22 cellular contexts compared by ENCODE assay signal in genomic region chr1:198143797-198144196, GRCh38. TPM values are rescaled to one million over a fixed set of nuclear protein-coding genes. Genes with fewer than 3 reads are reported as not detected.
DNase-seq lines count a peak whose midpoint lies in the region; ATAC-seq and TF ChIP-seq lines count a peak whose summit lies in the region.
"Had no signal": no experiment of that assay in that cellular context is flagged by ENCODE, and none has a peak within 500 bp of the region (broad histone marks: within the 10 kb centered on the region; RNA-seq: fewer than 3 reads in every experiment).

No MANE protein-coding gene starts in this region.

- H3K9me3 Mint-ChIP-seq in activated T-cell treated with anti-CD3 and anti-CD28 coated beads, Interleukin-2, amount 50 U/mL, for 4 hours, result peaks cover 11% of the 10 kb centered on the region
- H3K9me3 Mint-ChIP-seq in activated CD4-positive, alpha-beta memory T cell treated with anti-CD3 and anti-CD28 coated beads, Interleukin-2, amount 10 ng/mL, durations not matched to agents 7 days and 5 days, result peaks cover 6% of the 10 kb centered on the region
- H3K9me3 Mint-ChIP-seq: endodermal cell, natural killer cell had no signal

- H3K9ac ChIP-seq in GM23248 (no peak overlapping the region), KMS-11 (no peak overlapping the region)
- H3K9ac ChIP-seq: parathyroid adenoma had no signal

- H3K27me3 ChIP-seq in GM23248 (replicated peaks; ENCODE audit: insufficient read depth) (no peaks in the 10 kb centered on the region), KMS-11 (ENCODE audit: insufficient read depth, low read depth) (no peaks in the 10 kb centered on the region), foreskin keratinocyte (no peaks in the 10 kb centered on the region), stomach (no peaks in the 10 kb centered on the region)
- H3K27me3 ChIP-seq: body of pancreas, thyroid gland had no signal

- TF ChIP-seq EP300 in stomach (IDR thresholded peaks at IDR 0.05), result no peak

- H3K36me3 ChIP-seq in GM23248 (ENCODE audit: low read depth), result no peaks in the 10 kb centered on the region
- no peaks in the 10 kb centered on the region for H3K36me3 ChIP-seq in KMS-11 (ENCODE audit: insufficient read depth)
- no peaks in the 10 kb centered on the region for H3K36me3 ChIP-seq in stomach
- H3K36me3 ChIP-seq: thyroid gland had no signal

- CTCF ChIA-PET in activated CD4-positive, alpha-beta memory T cell treated with anti-CD3 and anti-CD28 coated beads, Interleukin-2, amount 10 ng/mL, durations not matched to agents 7 days and 5 days (lab: Charles Lee), result interaction anchor here (1.0 to 1.2 kb wide), 2 partner anchors 12 to 55 kb away, joined by 3 to 4 read pairs; no protein-coding TSS in a partner anchor

- H3K9me2 ChIP-seq in GM23248 (ENCODE audit: insufficient read depth), result no peaks in the 10 kb centered on the region

- peak; percentile 28 to 34 for ATAC-seq in activated T-cell treated with anti-CD3 and anti-CD28 coated beads, Interleukin-2, amount 50 U/mL, for 4 hours
- ATAC-seq in foreskin keratinocyte (peak; percentile 21), HG03432 (IDR thresholded peaks at IDR 0.05; ENCODE audit: unreplicated experiment) (no peak)
- ATAC-seq: A549, body of pancreas, natural killer cell had no signal

- no peaks in the 10 kb centered on the region for H4K20me1 ChIP-seq in GM23248 (ENCODE audit: insufficient read depth)
- H4K20me1 ChIP-seq in KMS-11 (ENCODE audit: insufficient read depth), result no peaks in the 10 kb centered on the region

- no peaks in the 10 kb centered on the region for H3F3A ChIP-seq in GM23248 (ENCODE audit: insufficient read depth)

- H3K4me2 ChIP-seq in GM23248 (ENCODE audit: unreplicated experiment) (no peak overlapping the region), KMS-11 (peak overlapping the region; percentile 59)
- H3K4me2 ChIP-seq: A549 had no signal

- WGBS in GM23248 (ENCODE audit: low coverage in 1 of 2, low lambda C conversion rate in 2 of 2, missing lambda C conversion rate in 2 of 2), 2 experiments, result 51 to 56% methylated on average over 3 of the region's 3 CpGs
- WGBS in stomach, 5 donors, result 53 to 70% (median 56%) methylated on average over 3 of the region's 3 CpGs

- H3K79me2 ChIP-seq in GM23248 (ENCODE audit: insufficient read depth), result no peaks in the 10 kb centered on the region
- H3K79me2 ChIP-seq in KMS-11 (ENCODE audit: insufficient read depth, low read depth), result no peaks in the 10 kb centered on the region
- H3K79me2 ChIP-seq: parathyroid adenoma had no signal

- POLR2A ChIA-PET in activated CD4-positive, alpha-beta memory T cell treated with anti-CD3 and anti-CD28 coated beads, Interleukin-2, amount 10 ng/mL, durations not matched to agents 7 days and 5 days (lab: Charles Lee), result interaction anchor here (1.0 to 1.3 kb wide), 2 partner anchors 10 to 22 kb away, joined by 3 to 5 read pairs; no protein-coding TSS in a partner anchor

- H3K27me3 Mint-ChIP-seq in activated T-cell treated with anti-CD3 and anti-CD28 coated beads, Interleukin-2, amount 50 U/mL, for 4 hours (ENCODE audit: low read depth), result no peaks in the 10 kb centered on the region
- H3K27me3 Mint-ChIP-seq in activated CD4-positive, alpha-beta memory T cell treated with anti-CD3 and anti-CD28 coated beads, Interleukin-2, amount 10 ng/mL, durations not matched to agents 7 days and 5 days, result no peaks in the 10 kb centered on the region

- H3K4me1 Mint-ChIP-seq in activated T-cell treated with anti-CD3 and anti-CD28 coated beads, Interleukin-2, amount 50 U/mL, for 4 hours (ENCODE audit: low read depth), result peaks cover 4% of the 10 kb centered on the region
- peaks cover 6% of the 10 kb centered on the region for H3K4me1 Mint-ChIP-seq in activated CD4-positive, alpha-beta memory T cell treated with anti-CD3 and anti-CD28 coated beads, Interleukin-2, amount 10 ng/mL, durations not matched to agents 7 days and 5 days
- H3K4me1 Mint-ChIP-seq: endodermal cell had no signal

- no peak overlapping the region for H3K27ac Mint-ChIP-seq in activated CD4-positive, alpha-beta memory T cell treated with anti-CD3 and anti-CD28 coated beads, Interleukin-2, amount 10 ng/mL, durations not matched to agents 7 days and 5 days
- H3K27ac Mint-ChIP-seq: endodermal cell, mesothelial cell of epicardium, natural killer cell had no signal

- H3K4me1 ChIP-seq in GM23248 (ENCODE audit: insufficient read depth) (no peaks in the 10 kb centered on the region), KMS-11 (ENCODE audit: low read depth, poor library complexity, severe bottlenecking) (peaks cover 25% of the 10 kb centered on the region), foreskin keratinocyte (no peaks in the 10 kb centered on the region), stomach (no peaks in the 10 kb centered on the region)
- H3K4me1 ChIP-seq: A549, body of pancreas, parathyroid adenoma, thyroid gland had no signal

- no peak for DNase-seq in activated T-cell treated with anti-CD3 and anti-CD28 coated beads, Interleukin-2, amount 50 U/mL, for 4 hours
- DNase-seq in activated T-cell treated with anti-CD3 and anti-CD28 coated beads, Interleukin-2, amount 50 U/mL, for 1 hour, result no peak
- DNase-seq in GM23248 (no peak), foreskin keratinocyte (no peak), stomach (no peak)
- no peak for DNase-seq in activated CD4-positive, alpha-beta memory T cell treated with anti-CD3 and anti-CD28 coated beads, Interleukin-2, amount 10 ng/mL, durations not matched to agents 7 days and 5 days
- DNase-seq: activated CD4-positive, alpha-beta T cell treated with anti-CD3 and anti-CD28 coated beads, Interleukin-2, amount 50 U/mL, for 48 hours; body of pancreas; Calu3; EL; endodermal cell; HCEC 1CT; MV-4-11; natural killer cell; NCI-H1694 treated with DMSO at 0.1 percent for 48 hours; SIG-M5; thyroid gland had no signal

- H3K27ac ChIP-seq in GM23248, result no peak overlapping the region
- H3K27ac ChIP-seq in KMS-11, result peak overlapping the region; percentile 41
- no peak overlapping the region for H3K27ac ChIP-seq in foreskin keratinocyte
- H3K27ac ChIP-seq in stomach, result no peak overlapping the region
- H3K27ac ChIP-seq: A549, body of pancreas, parathyroid adenoma, thyroid gland had no signal

- no peak for TF ChIP-seq CTCF in KMS-11 (conservative IDR thresholded peaks at IDR 0.05; ENCODE audit: low read depth, low read length)
- TF ChIP-seq CTCF in foreskin keratinocyte (conservative IDR thresholded peaks at IDR 0.05), result no peak
- TF ChIP-seq CTCF in stomach (IDR thresholded peaks at IDR 0.05), result no peak

- H3K4me3 ChIP-seq in GM23248 (no peak overlapping the region), KMS-11 (IDR thresholded peaks at IDR 0.05; ENCODE audit: insufficient read depth, low read depth, low read length) (no peak overlapping the region), stomach (no peak overlapping the region)
- H3K4me3 ChIP-seq: A549, body of pancreas, thyroid gland had no signal

- no peaks in the 10 kb centered on the region for H3K9me3 ChIP-seq in GM23248 (ENCODE audit: low read depth)
- H3K9me3 ChIP-seq in stomach, result no peaks in the 10 kb centered on the region
- H3K9me3 ChIP-seq: A549, body of pancreas, thyroid gland had no signal

- intact Hi-C loops in stomach (cut with DNase I; ENCODE audit: low total_unique reads), result no loop called here

- peak overlapping the region; percentile 64 for H2AFZ ChIP-seq in GM23248
- H2AFZ ChIP-seq in KMS-11 (ENCODE audit: low read depth), result peak overlapping the region; percentile 24; the same call in 1 of the 2 replicates
- H2AFZ ChIP-seq: parathyroid adenoma had no signal

- H3K36me3 Mint-ChIP-seq in activated T-cell treated with anti-CD3 and anti-CD28 coated beads, Interleukin-2, amount 50 U/mL, for 4 hours (ENCODE audit: insufficient read depth), result no peaks in the 10 kb centered on the region
- peaks cover 5% of the 10 kb centered on the region for H3K36me3 Mint-ChIP-seq in activated CD4-positive, alpha-beta memory T cell treated with anti-CD3 and anti-CD28 coated beads, Interleukin-2, amount 10 ng/mL, durations not matched to agents 7 days and 5 days (ENCODE audit: low read depth)
- H3K36me3 Mint-ChIP-seq: natural killer cell had no signal

- in situ Hi-C loops in GM23248 (cut with MboI), result no loop called here

- no peak for TF ChIP-seq POLR2A in stomach (IDR thresholded peaks at IDR 0.05)

- H3K4me3 Mint-ChIP-seq in activated T-cell treated with anti-CD3 and anti-CD28 coated beads, Interleukin-2, amount 50 U/mL, for 4 hours, result no peak overlapping the region
- H3K4me3 Mint-ChIP-seq in activated CD4-positive, alpha-beta memory T cell treated with anti-CD3 and anti-CD28 coated beads, Interleukin-2, amount 10 ng/mL, durations not matched to agents 7 days and 5 days, result no peak overlapping the region
- H3K4me3 Mint-ChIP-seq: endodermal cell, mesothelial cell of epicardium, natural killer cell had no signal

RNA-seq across cellular contexts. Expression of gene NEK7, which starts 13.0 kb away (rescaled TPM):
- total RNA-seq in activated T-cell treated with anti-CD3 and anti-CD28 coated beads, Interleukin-2, amount 50 U/mL, for 4 hours, result 10 to 100 TPM; 62.3 to 72.1 (median 62.9) TPM
- 1,026 and 1,186 TPM in 2 replicates for total RNA-seq in GM23248 (2014; rRNA removed; shearing (Covaris generic))
- 693 and 700 TPM in 2 replicates for polyA plus RNA-seq in GM23248 (2016; fragmentation: Nextera tagmentation; extraction: Ambion mirVana)
- 30.0 and 33.2 TPM in 2 replicates for total RNA-seq in foreskin keratinocyte
- 6.9 and 9.2 TPM in 2 replicates for polyA plus RNA-seq in foreskin keratinocyte
- 10 to 100 TPM; 73.5 to 79.6 TPM for total RNA-seq in activated CD4-positive, alpha-beta memory T cell treated with anti-CD3 and anti-CD28 coated beads, Interleukin-2, amount 10 ng/mL, durations not matched to agents 7 days and 5 days
- 100 to 1,000 TPM in 1 of 5 donors, 10 to 100 TPM in 4; 33.3 to 116 (median 42.0) TPM for total RNA-seq in stomach
- 10 to 100 TPM; 13.2 to 29.8 (median 24.8) TPM for polyA plus RNA-seq in stomach
